In genomic region chr6:35686441-35686840, GRCh38 we compare ENCODE assay signal across 9 cellular contexts. TPM values are rescaled to one million over a fixed set of nuclear protein-coding genes. Genes with fewer than 3 reads are reported as not detected.
DNase-seq lines count a peak whose midpoint lies in the region; ATAC-seq and TF ChIP-seq lines count a peak whose summit lies in the region.
"Had no signal": no experiment of that assay in that cellular context is flagged by ENCODE, and none has a peak within 500 bp of the region (broad histone marks: within the 10 kb centered on the region; RNA-seq: fewer than 3 reads in every experiment).

No MANE protein-coding gene starts in this region.

- CTCF ChIA-PET in activated naive CD4-positive, alpha-beta T cell treated with anti-CD3 and anti-CD28 coated beads for 36 hours (lab: Charles Lee), result interaction anchor here (0.6 to 5.3 kb wide), 12 partner anchors 17 to 162 kb away, joined by 3 to 42 read pairs (median 4); partner anchors contain the start of gene ARMC12

- H3K27me3 Mint-ChIP-seq in activated naive CD4-positive, alpha-beta T cell treated with anti-CD3 and anti-CD28 coated beads for 36 hours (ENCODE audit: low read depth), result no peaks in the 10 kb centered on the region

- peak overlapping the region; percentile 97 for H3K4me3 Mint-ChIP-seq in activated naive CD4-positive, alpha-beta T cell treated with anti-CD3 and anti-CD28 coated beads for 36 hours

- 31 to 48% methylated on average over 2 of the region's 2 CpGs for WGBS in transverse colon (ENCODE audit: low coverage in 1 of 2), 2 donors

- no peak for DNase-seq in activated naive CD4-positive, alpha-beta T cell treated with anti-CD3 and anti-CD28 coated beads for 36 hours
- DNase-seq in activated naive CD4-positive, alpha-beta T cell (lab: John Stamatoyannopoulos, UW), result no peak
- DNase-seq in astrocyte of the spinal cord (ENCODE audit: low read depth, low spot score) (no peak), transverse colon (no peak)
- DNase-seq: NCI-H2029 had no signal

- TF ChIP-seq CTCF in astrocyte of the spinal cord (IDR thresholded peaks at IDR 0.05; ENCODE audit: low read depth, low read length) (no peak), transverse colon (IDR thresholded peaks at IDR 0.05) (no peak)

- in situ Hi-C loops in astrocyte of the spinal cord (cut with HindIII; ENCODE audit: low sequenced_read_pairs) (no loop called here), transverse colon (cut with MboI; ENCODE audit: low pct_ligation_motif_present in 1 of 4, low pct_unique_long_range_greater_than_20kb in 1 of 4, low sequenced_read_pairs in 3 of 4) (no loop called here)

- peak; percentile 8 for TF ChIP-seq POLR2A in transverse colon (IDR thresholded peaks at IDR 0.05)

- H3K9me3 ChIP-seq in mononuclear cell (ENCODE audit: low read depth, low read length) (no peaks in the 10 kb centered on the region), transverse colon (no peaks in the 10 kb centered on the region)

- peak overlapping the region; percentile 41 for H3K27ac Mint-ChIP-seq in activated naive CD4-positive, alpha-beta T cell treated with anti-CD3 and anti-CD28 coated beads for 36 hours

- peaks cover 23% of the 10 kb centered on the region for H3K36me3 Mint-ChIP-seq in activated naive CD4-positive, alpha-beta T cell treated with anti-CD3 and anti-CD28 coated beads for 36 hours (ENCODE audit: low read depth)

- peak overlapping the region; percentile 73 for H3K4me3 ChIP-seq in astrocyte of the spinal cord (ENCODE audit: low read depth, low read length)
- peak overlapping the region; percentile 6 for H3K4me3 ChIP-seq in mononuclear cell (ENCODE audit: low read length)
- H3K4me3 ChIP-seq in transverse colon, result peak overlapping the region; percentile 84 to 98 (median 92)

- H3K4me1 ChIP-seq in mononuclear cell (ENCODE audit: insufficient read depth, low read length) (peaks cover 28% of the 10 kb centered on the region), transverse colon (peaks cover 9 to 44% (median 23%) of the 10 kb centered on the region in 4 donors)

- peak overlapping the region; percentile 97 to 99 (median 98) for H3K27ac ChIP-seq in transverse colon

- intact Hi-C loops in activated naive CD4-positive, alpha-beta T cell treated with anti-CD3 and anti-CD28 coated beads for 36 hours (cut with micrococcal nuclease), result loop anchor here (2.0 kb wide), 2 partner anchors 84 to 102 kb away; no protein-coding TSS in a partner anchor
- intact Hi-C loops in transverse colon (cut with DNase I; ENCODE audit: low total_unique reads), result loop anchor here (10.0 kb wide), 1 partner anchor 102 kb away; no protein-coding TSS in a partner anchor

- H3K4me1 Mint-ChIP-seq in activated naive CD4-positive, alpha-beta T cell treated with anti-CD3 and anti-CD28 coated beads for 36 hours (ENCODE audit: low read depth), result peaks cover 31% of the 10 kb centered on the region

- H3K9me3 Mint-ChIP-seq in activated naive CD4-positive, alpha-beta T cell treated with anti-CD3 and anti-CD28 coated beads for 36 hours, result no peaks in the 10 kb centered on the region

- ATAC-seq in GM18520 (IDR thresholded peaks at IDR 0.05; ENCODE audit: unreplicated experiment) (no peak), GM21423 (IDR thresholded peaks at IDR 0.05; ENCODE audit: unreplicated experiment) (no peak), GM18873 (IDR thresholded peaks at IDR 0.05; ENCODE audit: low FRiP score, unreplicated experiment) (no peak)

- no peaks in the 10 kb centered on the region for H3K27me3 ChIP-seq in mononuclear cell (ENCODE audit: insufficient read depth, low read length)
- no peaks in the 10 kb centered on the region for H3K27me3 ChIP-seq in transverse colon

- TF ChIP-seq EP300 in transverse colon (IDR thresholded peaks at IDR 0.05; ENCODE audit: low read depth), result no peak

- peaks cover 0 to 13% (median 3%) of the 10 kb centered on the region in 4 donors for H3K36me3 ChIP-seq in transverse colon

RNA-seq across cellular contexts. Expression of gene FKBP5, which starts 2.3 kb away (rescaled TPM):
- 100 to 1,000 TPM; 202 to 208 TPM for total RNA-seq in activated naive CD4-positive, alpha-beta T cell treated with anti-CD3 and anti-CD28 coated beads for 36 hours
- total RNA-seq in mononuclear cell, result 20.1 TPM
- 100 to 1,000 TPM in 3 of 4 donors, 10 to 100 TPM in 1; 82.8 to 299 (median 254) TPM for total RNA-seq in transverse colon

RNA-seq across cellular contexts. Expression of gene ARMC12, which starts 50.4 kb away (rescaled TPM):
- 1 to 10 TPM; 3.1 to 3.9 TPM for total RNA-seq in activated naive CD4-positive, alpha-beta T cell treated with anti-CD3 and anti-CD28 coated beads for 36 hours
- total RNA-seq in mononuclear cell (0.10 TPM), transverse colon (1 to 10 TPM in 1 of 4 donors, under 1 TPM in 1, not detected in 2; 0.68 to 1.5 TPM)

Comparison
In these comparisons a context has a peak if more than half of its experiments do, and no peak if none do; other contexts are left out.
1. H3K4me3 ChIP-seq: peak in every context shown above with its lines; median percentile 92 in transverse colon; 73 in astrocyte of the spinal cord; 6 in mononuclear cell.